Comparison of ENCODE assay signal across 17 cellular contexts in the genomic region with DNA sequence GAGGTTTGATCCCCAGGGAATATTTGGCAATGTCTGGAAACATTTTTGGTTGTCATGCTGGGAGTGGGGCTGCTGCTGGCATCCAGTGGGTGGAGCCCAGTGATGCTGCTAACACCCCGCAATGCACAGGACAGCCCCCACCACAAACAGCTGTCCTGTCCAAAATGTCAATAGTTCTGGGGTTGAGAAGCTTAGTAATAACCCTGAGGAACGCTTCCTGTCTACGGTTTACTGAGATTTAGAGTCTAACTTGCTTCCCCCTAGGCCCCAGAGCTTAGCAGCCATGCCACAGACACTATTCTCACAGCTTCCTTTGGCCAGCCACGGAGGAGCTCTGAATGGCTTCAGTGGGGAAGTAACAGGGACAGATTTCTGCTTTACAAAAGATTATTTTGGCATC.
"Had no signal": no experiment of that assay in that cellular context is flagged by ENCODE, and none has a peak within 500 bp of the region (broad histone marks: within the 10 kb centered on the region; RNA-seq: fewer than 3 reads in every experiment).

No MANE protein-coding gene starts in this region.

- DNase-seq: activated gamma-delta T cell; activated T-cell treated with anti-CD3 and anti-CD28 coated beads, Interleukin-2, amount 50 U/mL, for 72 hours; heart left ventricle; kidney glomerular epithelial cell; left ventricle myocardium inferior; mammary epithelial cell; natural killer cell; pancreas; stimulated activated CD4-positive, alpha-beta T cell treated with anti-CD3 and anti-CD28 coated beads, Interleukin-12 subunit alpha, Interleukin-12 subunit beta, amount 100 ng/mL, for 4 hours; stimulated activated CD4-positive, alpha-beta T cell treated with anti-CD3 and anti-CD28 coated beads, Interleukin-2, amount 100 ng/mL, for 24 hours; stimulated activated naive CD4-positive, alpha-beta T cell treated with Interleukin-2 at 50 U/mL for 16 hours; thyroid gland had no signal

- H3K4me1 Mint-ChIP-seq: activated naive CD4-positive, alpha-beta T cell treated with anti-CD3 and anti-CD28 coated beads, Interleukin-2, amount 50 U/mL, for 24 hours; natural killer cell had no signal

- H3K36me3 ChIP-seq: ascending aorta, gastroesophageal sphincter, heart left ventricle, left ventricle myocardium inferior, pancreas, thyroid gland had no signal

- H3K4me3 Mint-ChIP-seq: activated naive CD4-positive, alpha-beta T cell treated with anti-CD3 and anti-CD28 coated beads, Interleukin-2, amount 50 U/mL, for 24 hours; activated T-cell treated with anti-CD3 and anti-CD28 coated beads, Interleukin-2, amount 50 U/mL, for 72 hours; natural killer cell; T-helper 1 cell treated with Interleukin-12 subunit alpha and Interleukin-12 subunit beta and Interleukin-4 antibody, amounts not matched to agents 30 μg/mL and 1 μg/mL, for 36 hours had no signal

- H3K9me3 Mint-ChIP-seq: activated naive CD4-positive, alpha-beta T cell treated with anti-CD3 and anti-CD28 coated beads, Interleukin-2, amount 50 U/mL, for 24 hours; natural killer cell; T-helper 1 cell treated with Interleukin-12 subunit alpha and Interleukin-12 subunit beta and Interleukin-4 antibody, amounts not matched to agents 30 μg/mL and 1 μg/mL, for 36 hours had no signal

- H3K27ac ChIP-seq: ascending aorta, coronary artery, gastroesophageal sphincter, heart left ventricle, left ventricle myocardium inferior, pancreas, thyroid gland had no signal

- H3K27me3 ChIP-seq: ascending aorta, thyroid gland had no signal

- H3K27ac Mint-ChIP-seq: activated naive CD4-positive, alpha-beta T cell treated with anti-CD3 and anti-CD28 coated beads, Interleukin-2, amount 50 U/mL, for 24 hours; activated T-cell treated with anti-CD3 and anti-CD28 coated beads, Interleukin-2, amount 50 U/mL, for 72 hours; natural killer cell; T-helper 1 cell treated with Interleukin-12 subunit alpha and Interleukin-12 subunit beta and Interleukin-4 antibody, amounts not matched to agents 30 μg/mL and 1 μg/mL, for 36 hours had no signal

- H3K4me3 ChIP-seq: ascending aorta, coronary artery, gastroesophageal sphincter, heart left ventricle, left ventricle myocardium inferior, pancreas, thyroid gland had no signal

- H3K9me3 ChIP-seq: ascending aorta, pancreas, thyroid gland had no signal

- H3K36me3 Mint-ChIP-seq: natural killer cell had no signal

- H3K4me1 ChIP-seq: ascending aorta, pancreas, thyroid gland had no signal
